In genomic region chr14:24159777-24160498, GRCh38 we compare ENCODE assay signal across 10 cellular contexts. TPM values are rescaled to one million over a fixed set of nuclear protein-coding genes. Genes with fewer than 3 reads are reported as not detected.
DNase-seq lines count a peak whose midpoint lies in the region; ATAC-seq and TF ChIP-seq lines count a peak whose summit lies in the region.
"Had no signal": no experiment of that assay in that cellular context is flagged by ENCODE, and none has a peak within 500 bp of the region (broad histone marks: within the 10 kb centered on the region; RNA-seq: fewer than 3 reads in every experiment).

No MANE protein-coding gene starts in this region.

- ATAC-seq in heart right ventricle (peak in 1 of 8 donors; percentile 10), Right ventricle myocardium inferior (no peak), HG03354 (IDR thresholded peaks at IDR 0.05; ENCODE audit: poor library complexity, severe bottlenecking, unreplicated experiment) (no peak)

- no peak overlapping the region for H3K4me3 ChIP-seq in heart right ventricle
- H3K4me3 ChIP-seq: SJCRH30 had no signal

- H3K27me3 ChIP-seq in heart right ventricle, result no peaks in the 10 kb centered on the region
- H3K27me3 ChIP-seq: SJCRH30 had no signal

- no peak for TF ChIP-seq CTCF in heart right ventricle (IDR thresholded peaks at IDR 0.05)
- no peak for TF ChIP-seq CTCF in chondrocyte (IDR thresholded peaks at IDR 0.05)
- TF ChIP-seq CTCF in nephron (IDR thresholded peaks at IDR 0.05; ENCODE audit: unreplicated experiment in 3 of 3), result no peak

- peak overlapping the region; percentile 92 to 100 (median 96) for H3K27ac ChIP-seq in heart right ventricle
- H3K27ac ChIP-seq: SJCRH30 had no signal

- no peak for DNase-seq in heart right ventricle
- DNase-seq in Right ventricle myocardium inferior (ENCODE audit: missing footprints), result no peak
- peak; percentile 73 for DNase-seq in chondrocyte (ENCODE audit: low spot score)
- DNase-seq in stimulated activated CD4-positive, alpha-beta T cell treated with anti-CD3 and anti-CD28 coated beads, Interleukin-4, amount 100 ng/mL, for 1 hour, result no peak
- no peak for DNase-seq in SIG-M5 (lab: John Stamatoyannopoulos, UW)
- no peak for DNase-seq in EL
- DNase-seq: NCI-H187, SJCRH30 had no signal

- H3K27me3 Mint-ChIP-seq in chondrocyte (ENCODE audit: low read depth), result no peaks in the 10 kb centered on the region
- H3K27me3 Mint-ChIP-seq in nephron (ENCODE audit: low read depth), result no peaks in the 10 kb centered on the region

- 91 to 94% methylated on average over 11 of the region's 11 CpGs for WGBS in heart right ventricle, 2 donors

- H3K36me3 Mint-ChIP-seq in chondrocyte (ENCODE audit: low read depth), result peaks cover 31% of the 10 kb centered on the region
- H3K36me3 Mint-ChIP-seq in nephron (ENCODE audit: low read depth), result peaks cover 57% of the 10 kb centered on the region

- peaks cover under 1 to 88% (median 57%) of the 10 kb centered on the region in 9 donors for H3K36me3 ChIP-seq in heart right ventricle

- peak overlapping the region; percentile 22 for H3K27ac Mint-ChIP-seq in chondrocyte (ENCODE audit: unreplicated experiment)
- H3K27ac Mint-ChIP-seq in nephron, result peak overlapping the region in 1 of 3 experiments; percentile 46

- H3K4me1 Mint-ChIP-seq in chondrocyte (ENCODE audit: low read depth) (peaks cover 20% of the 10 kb centered on the region), nephron (peaks cover 16% of the 10 kb centered on the region)

- intact Hi-C loops in heart right ventricle (cut with DNase I) (loop anchor here in 2 of 10 donors (2.0 to 5.0 kb wide), 3 partner anchors 13 to 101 kb away; partner anchors contain the start of genes DCAF11 (in 1 of the 2), NRL (in 1 of the 2), PSME2 (in 1 of the 2) and RNF31 (in 1 of the 2)), Right ventricle myocardium inferior (cut with DNase I) (no loop called here)

- H3K9me3 Mint-ChIP-seq in chondrocyte (ENCODE audit: low read depth) (no peaks in the 10 kb centered on the region), nephron (no peaks in the 10 kb centered on the region)

- H3K4me1 ChIP-seq in heart right ventricle, result peaks cover 9 to 42% (median 27%) of the 10 kb centered on the region in 9 donors

- no peak overlapping the region for H3K4me3 Mint-ChIP-seq in chondrocyte (ENCODE audit: unreplicated experiment)
- peak overlapping the region; percentile 21 to 55 (median 55) for H3K4me3 Mint-ChIP-seq in nephron

- H3K9me3 ChIP-seq in heart right ventricle, result no peaks in the 10 kb centered on the region
- H3K9me3 ChIP-seq: SJCRH30 had no signal

RNA-seq across cellular contexts. Expression of gene IRF9, which starts 1.1 kb away (rescaled TPM):
- total RNA-seq in heart right ventricle (100 to 1,000 TPM in 1 of 10 donors, 10 to 100 TPM in 9; 17.7 to 147 (median 36.7) TPM), Right ventricle myocardium inferior (30.5 TPM), chondrocyte (28.9 to 38.4 TPM (median 37.8 TPM) in 3 replicates)
- 10 to 100 TPM; 28.2 to 64.1 TPM for polyA plus RNA-seq in heart right ventricle

RNA-seq across cellular contexts. Expression of gene REC8, which starts 11.9 kb away (rescaled TPM):
- total RNA-seq in heart right ventricle (1 to 10 TPM; 2.5 to 7.0 (median 4.3) TPM), Right ventricle myocardium inferior (2.4 TPM), chondrocyte (4.4 to 7.9 TPM (median 5.0 TPM) in 3 replicates)
- 10 to 100 TPM in 1 of 2 donors, 1 to 10 TPM in 1; 2.5 to 17.7 TPM for polyA plus RNA-seq in heart right ventricle

RNA-seq across cellular contexts. Expression of gene RNF31, which starts 12.6 kb away (rescaled TPM):
- total RNA-seq in heart right ventricle, result 10 to 100 TPM; 27.5 to 52.6 (median 34.8) TPM
- 10 to 100 TPM; 39.4 to 92.9 TPM for polyA plus RNA-seq in heart right ventricle
- 33.4 TPM for total RNA-seq in Right ventricle myocardium inferior
- total RNA-seq in chondrocyte, result 38.8 to 50.6 TPM (median 45.8 TPM) in 3 replicates

RNA-seq across cellular contexts. Expression of gene PSME2, which starts 13.5 kb away (rescaled TPM):
- total RNA-seq in heart right ventricle (100 to 1,000 TPM in 3 of 10 donors, 10 to 100 TPM in 7; 62.6 to 347 (median 85.0) TPM), Right ventricle myocardium inferior (109 TPM), chondrocyte (53.6 to 78.7 TPM (median 59.7 TPM) in 3 replicates)
- 100 to 1,000 TPM; 124 to 290 TPM for polyA plus RNA-seq in heart right ventricle

RNA-seq across cellular contexts. Expression of gene EMC9, which starts 18.5 kb away (rescaled TPM):
- total RNA-seq in heart right ventricle (10 to 100 TPM; 10.2 to 18.8 (median 13.3) TPM), Right ventricle myocardium inferior (14.6 TPM), chondrocyte (14.0 to 15.3 TPM (median 14.8 TPM) in 3 replicates)
- 10 to 100 TPM; 27.2 to 44.3 TPM for polyA plus RNA-seq in heart right ventricle
